In the genomic region with DNA sequence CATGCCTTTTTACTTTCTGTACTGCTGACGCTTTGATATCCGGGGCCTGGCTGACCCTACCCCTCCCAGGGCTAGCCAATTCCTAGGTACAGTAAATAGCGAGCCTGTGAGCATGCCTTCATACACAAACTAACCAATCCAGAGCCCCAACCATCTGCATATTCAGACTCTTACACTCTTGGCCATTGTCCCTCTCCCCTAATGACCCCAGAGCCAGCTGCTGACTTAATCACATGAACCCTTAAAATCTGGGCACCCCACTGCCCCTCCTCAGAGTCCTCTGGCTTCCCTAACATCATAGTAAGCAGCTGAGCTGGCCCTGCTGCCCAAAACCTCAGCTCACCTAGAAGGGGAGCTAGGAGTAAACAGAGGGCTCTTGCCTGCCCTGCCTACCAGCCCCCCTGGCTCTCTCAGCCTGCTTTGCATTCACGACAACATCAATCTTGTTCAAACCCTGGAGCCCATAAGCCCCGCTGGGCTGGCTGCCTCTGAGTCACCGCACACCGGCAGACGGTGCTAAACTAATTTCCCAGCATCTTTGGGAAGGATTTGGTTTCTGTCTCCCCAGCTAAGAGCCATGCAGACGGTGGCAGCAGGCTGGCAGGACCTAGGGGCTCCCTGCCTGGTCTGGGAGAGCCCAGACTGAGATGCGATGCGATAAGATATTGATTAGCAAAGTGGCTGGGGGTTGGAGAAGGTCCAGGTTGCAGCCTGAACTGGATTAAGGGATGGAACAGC, we compare ENCODE assay signal across 15 cellular contexts.
DNase-seq lines count a peak whose midpoint lies in the region; ATAC-seq and TF ChIP-seq lines count a peak whose summit lies in the region.
"Had no signal": no experiment of that assay in that cellular context is flagged by ENCODE, and none has a peak within 500 bp of the region (broad histone marks: within the 10 kb centered on the region; RNA-seq: fewer than 3 reads in every experiment).

No MANE protein-coding gene starts in this region.

- H3K9ac ChIP-seq in iPS-20b (ENCODE audit: low read depth, low read length) = peak overlapping the region; percentile 77

- H3K4me3 ChIP-seq in iPS-20b (ENCODE audit: low read length) (peak overlapping the region; percentile 52), foreskin fibroblast (ENCODE audit: low read depth in 1 of 2, low read length in 2 of 2) (no peak overlapping the region)
- H3K4me3 ChIP-seq: heart right ventricle had no signal

- H3K4me1 ChIP-seq in iPS-20b (ENCODE audit: insufficient read depth, low read length) = peaks cover 26% of the 10 kb centered on the region; the same call in 1 of the 2 replicates
- H3K4me1 ChIP-seq: heart right ventricle had no signal

- DNase-seq in A172 (ENCODE audit: low spot score) (peak; percentile 74), H4 (ENCODE audit: low spot score) (peak; percentile 24), NCI-H774 (lab: John Stamatoyannopoulos, UW) (peak; percentile 22), foreskin fibroblast (no peak), NCI-H2196 (lab: John Stamatoyannopoulos, UW; ENCODE audit: unreplicated experiment) (no peak)
- DNase-seq: activated CD8-positive, alpha-beta T cell treated with anti-CD3 and anti-CD28 coated beads for 36 hours; activated gamma-delta T cell; DND-41; heart right ventricle; NCI-H187 treated with DMSO at 0.1 percent for 48 hours; PC-3; stimulated activated CD4-positive, alpha-beta T cell treated with anti-CD3 and anti-CD28 coated beads, Interleukin-1b, Interleukin-23, amount 100 ng/mL, for 48 hours had no signal

- H3K36me3 ChIP-seq in iPS-20b (ENCODE audit: insufficient read depth, low read depth, low read length) = no peaks in the 10 kb centered on the region
- H3K36me3 ChIP-seq: heart right ventricle had no signal

- ATAC-seq in HG03378 (IDR thresholded peaks at IDR 0.05; ENCODE audit: unreplicated experiment) (no peak), HG02798 (IDR thresholded peaks at IDR 0.05; ENCODE audit: poor library complexity, unreplicated experiment) (no peak)
- ATAC-seq: activated CD8-positive, alpha-beta T cell treated with anti-CD3 and anti-CD28 coated beads for 36 hours; heart right ventricle; PC-3 had no signal

- no peaks in the 10 kb centered on the region for H3K9me3 ChIP-seq in iPS-20b (ENCODE audit: insufficient read depth, low read depth, low read length)
- H3K9me3 ChIP-seq: heart right ventricle had no signal

- peak overlapping the region; percentile 51 for H3K27ac ChIP-seq in iPS-20b (ENCODE audit: low read length)
- H3K27ac ChIP-seq: heart right ventricle had no signal

- no peaks in the 10 kb centered on the region for H3K27me3 ChIP-seq in iPS-20b (ENCODE audit: insufficient read depth, low read length)

- no peak for TF ChIP-seq CTCF in foreskin fibroblast (IDR thresholded peaks at IDR 0.05; ENCODE audit: low read depth, low read length)

Comparison
In these comparisons a context has a peak if more than half of its experiments do, and no peak if none do; other contexts are left out.
1. DNase-seq: peak in A172 (single experiment), H4 (single experiment) and NCI-H774 (single experiment); none in foreskin fibroblast (0 of 2) and NCI-H2196 (single experiment).